In the genomic region with DNA sequence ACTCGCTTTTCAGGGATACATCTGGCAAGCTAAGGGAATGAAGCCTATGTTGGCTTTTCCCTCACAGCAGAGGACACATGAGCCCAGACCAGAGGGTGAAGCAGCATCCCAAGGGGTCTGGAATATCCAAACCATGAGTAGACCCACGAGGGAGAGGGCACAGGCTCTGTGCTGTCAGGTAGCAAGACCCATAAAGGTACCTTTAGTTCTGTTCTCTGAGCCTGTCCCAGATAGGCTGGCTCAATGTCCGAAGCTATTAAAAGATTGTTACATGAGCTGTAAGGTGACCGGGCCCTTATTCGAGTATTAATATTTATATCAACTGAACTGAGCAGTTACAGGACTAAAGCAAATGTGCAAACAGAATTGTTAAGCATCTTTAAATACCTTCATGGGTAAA, we compare ENCODE assay signal across 19 cellular contexts. TPM values are rescaled to one million over a fixed set of nuclear protein-coding genes. Genes with fewer than 3 reads are reported as not detected.
DNase-seq lines count a peak whose midpoint lies in the region; ATAC-seq and TF ChIP-seq lines count a peak whose summit lies in the region.
"Had no signal": no experiment of that assay in that cellular context is flagged by ENCODE, and none has a peak within 500 bp of the region (broad histone marks: within the 10 kb centered on the region; RNA-seq: fewer than 3 reads in every experiment).

No MANE protein-coding gene starts in this region.

- ATAC-seq in Right ventricle myocardium inferior: peak; percentile 78
- ATAC-seq in left ventricle myocardium superior: peak; percentile 89
- ATAC-seq in gastrocnemius medialis: peak; percentile 94 to 97
- no peak for ATAC-seq in activated T-helper 17 cell treated with anti-CD3 and anti-CD28 coated beads, Interleukin-2, amount 50 U/mL, for 72 hours (replicated peaks)
- ATAC-seq: A549, GM23338 had no signal

- in situ Hi-C loops in gastrocnemius medialis (cut with MboI; ENCODE audit: low sequenced_read_pairs in 4 of 4): no loop called here

- TF ChIP-seq POLR2A in gastrocnemius medialis (IDR thresholded peaks at IDR 0.05): no peak

- no peak overlapping the region for H3K27ac Mint-ChIP-seq in activated T-helper 17 cell treated with anti-CD3 and anti-CD28 coated beads, Interleukin-2, amount 50 U/mL, for 72 hours
- H3K27ac Mint-ChIP-seq: CD4-positive, alpha-beta T cell; GM23338 had no signal

- peaks cover 24 to 29% of the 10 kb centered on the region in 2 donors for H3K4me1 ChIP-seq in gastrocnemius medialis
- H3K4me1 ChIP-seq: A549, Caco-2 had no signal

- no peaks in the 10 kb centered on the region for H3K27me3 Mint-ChIP-seq in activated T-helper 17 cell treated with anti-CD3 and anti-CD28 coated beads, Interleukin-2, amount 50 U/mL, for 72 hours
- H3K27me3 Mint-ChIP-seq: CD4-positive, alpha-beta T cell had no signal

- no peak for TF ChIP-seq CTCF in gastrocnemius medialis (IDR thresholded peaks at IDR 0.05 in 4 of 5, conservative IDR thresholded peaks at IDR 0.05 in 1 of 5)

- DNase-seq in Right ventricle myocardium inferior (ENCODE audit: missing footprints) (no peak), cardiac septum (ENCODE audit: low spot score) (no peak), left ventricle myocardium superior (no peak), gastrocnemius medialis (peak; percentile 18 to 46), NCI-H526 (lab: John Stamatoyannopoulos, UW) (no peak), EL (no peak)
- DNase-seq: AML-193; Caco-2; CD4-positive, alpha-beta T cell; DMS153; DMS79; GF-D8; HCEC 1CT had no signal

- H3K4me3 Mint-ChIP-seq in activated T-helper 17 cell treated with anti-CD3 and anti-CD28 coated beads, Interleukin-2, amount 50 U/mL, for 72 hours: no peak overlapping the region
- H3K4me3 Mint-ChIP-seq: CD4-positive, alpha-beta T cell; GM23338 had no signal

- H3K36me3 ChIP-seq in gastrocnemius medialis: no peaks in the 10 kb centered on the region

- intact Hi-C loops in Right ventricle myocardium inferior (cut with DNase I) (no loop called here), cardiac septum (cut with DNase I) (no loop called here), left ventricle myocardium superior (cut with micrococcal nuclease) (no loop called here), gastrocnemius medialis (cut with DNase I; ENCODE audit: low total_unique reads) (no loop called here)

- H3K9me3 Mint-ChIP-seq in activated T-helper 17 cell treated with anti-CD3 and anti-CD28 coated beads, Interleukin-2, amount 50 U/mL, for 72 hours: no peaks in the 10 kb centered on the region
- H3K9me3 Mint-ChIP-seq: CD4-positive, alpha-beta T cell; GM23338 had no signal

- H3K27ac ChIP-seq in gastrocnemius medialis: peak overlapping the region; percentile 54 to 87 (median 82)
- H3K27ac ChIP-seq: 22Rv1, A549, C4-2B, HL-60 had no signal

- no peak overlapping the region for H3K4me3 ChIP-seq in gastrocnemius medialis
- H3K4me3 ChIP-seq: A549, GM23338 had no signal

- no peaks in the 10 kb centered on the region for H3K27me3 ChIP-seq in gastrocnemius medialis

- peaks cover under 1% of the 10 kb centered on the region for H3K4me1 Mint-ChIP-seq in activated T-helper 17 cell treated with anti-CD3 and anti-CD28 coated beads, Interleukin-2, amount 50 U/mL, for 72 hours

- peaks cover 1% of the 10 kb centered on the region for H3K36me3 Mint-ChIP-seq in activated T-helper 17 cell treated with anti-CD3 and anti-CD28 coated beads, Interleukin-2, amount 50 U/mL, for 72 hours (ENCODE audit: low read depth)

- H3K9me3 ChIP-seq in gastrocnemius medialis: no peaks in the 10 kb centered on the region
- H3K9me3 ChIP-seq: A549, Caco-2 had no signal

RNA-seq across cellular contexts. Expression of a gene that starts 52.2 kb away (rescaled TPM):
- 23.3 TPM for total RNA-seq in Right ventricle myocardium inferior
- 28.4 TPM for total RNA-seq in cardiac septum
- total RNA-seq in left ventricle myocardium superior: 25.1 TPM
- 10 to 100 TPM; 20.7 to 36.5 (median 28.2) TPM for total RNA-seq in gastrocnemius medialis
- total RNA-seq in activated T-helper 17 cell treated with anti-CD3 and anti-CD28 coated beads, Interleukin-2, amount 50 U/mL, for 72 hours: 100 to 1,000 TPM in 1 of 2 donors, 10 to 100 TPM in 1; 53.9 to 100 TPM

RNA-seq across cellular contexts. Expression of a gene that starts 52.3 kb away (rescaled TPM):
- 3.9 TPM for total RNA-seq in Right ventricle myocardium inferior
- total RNA-seq in cardiac septum: 4.8 TPM
- 3.4 TPM for total RNA-seq in left ventricle myocardium superior
- total RNA-seq in gastrocnemius medialis: 1 to 10 TPM; 3.4 to 8.3 (median 6.6) TPM
- 10 to 100 TPM in 1 of 2 donors, 1 to 10 TPM in 1; 8.9 to 12.5 TPM for total RNA-seq in activated T-helper 17 cell treated with anti-CD3 and anti-CD28 coated beads, Interleukin-2, amount 50 U/mL, for 72 hours

Comparison
In these comparisons a context has a peak if more than half of its experiments do, and no peak if none do; other contexts are left out.
1. DNase-seq: peak in gastrocnemius medialis (2 of 2); none in Right ventricle myocardium inferior (single experiment), cardiac septum (single experiment), left ventricle myocardium superior (single experiment), NCI-H526 (0 of 2) and EL (single experiment).